1 cellular context compared by ENCODE assay signal in genomic region chr4:122921300-122921699, GRCh38.
TF ChIP-seq lines count a peak whose summit lies in the region.

No MANE protein-coding gene starts in this region.

TF ChIP-seq in HepG2, 621 proteins besides CTCF, POLR2A, EP300 and RAD21:
- TF ChIP-seq NFE2L2 (IDR thresholded peaks at IDR 0.05; ENCODE audit: low read length) (no peak), ZNF770 (CRISPR knock-in tag; IDR thresholded peaks at IDR 0.05) (peak; percentile 96), SRSF4 (IDR thresholded peaks at IDR 0.05; ENCODE audit: low read depth, low read length, poor library complexity, severe bottlenecking) (no peak), KDM4B (CRISPR knock-in tag; IDR thresholded peaks at IDR 0.05) (no peak), ZNF782 (CRISPR knock-in tag; IDR thresholded peaks at IDR 0.05; ENCODE audit: borderline replicate concordance) (no peak), SYNCRIP (IDR thresholded peaks at IDR 0.05; ENCODE audit: insufficient read depth, low read depth, low read length) (no peak), NFE2L1 (CRISPR knock-in tag; IDR thresholded peaks at IDR 0.05; ENCODE audit: borderline replicate concordance) (no peak)
- TF ChIP-seq, protein P1, sequence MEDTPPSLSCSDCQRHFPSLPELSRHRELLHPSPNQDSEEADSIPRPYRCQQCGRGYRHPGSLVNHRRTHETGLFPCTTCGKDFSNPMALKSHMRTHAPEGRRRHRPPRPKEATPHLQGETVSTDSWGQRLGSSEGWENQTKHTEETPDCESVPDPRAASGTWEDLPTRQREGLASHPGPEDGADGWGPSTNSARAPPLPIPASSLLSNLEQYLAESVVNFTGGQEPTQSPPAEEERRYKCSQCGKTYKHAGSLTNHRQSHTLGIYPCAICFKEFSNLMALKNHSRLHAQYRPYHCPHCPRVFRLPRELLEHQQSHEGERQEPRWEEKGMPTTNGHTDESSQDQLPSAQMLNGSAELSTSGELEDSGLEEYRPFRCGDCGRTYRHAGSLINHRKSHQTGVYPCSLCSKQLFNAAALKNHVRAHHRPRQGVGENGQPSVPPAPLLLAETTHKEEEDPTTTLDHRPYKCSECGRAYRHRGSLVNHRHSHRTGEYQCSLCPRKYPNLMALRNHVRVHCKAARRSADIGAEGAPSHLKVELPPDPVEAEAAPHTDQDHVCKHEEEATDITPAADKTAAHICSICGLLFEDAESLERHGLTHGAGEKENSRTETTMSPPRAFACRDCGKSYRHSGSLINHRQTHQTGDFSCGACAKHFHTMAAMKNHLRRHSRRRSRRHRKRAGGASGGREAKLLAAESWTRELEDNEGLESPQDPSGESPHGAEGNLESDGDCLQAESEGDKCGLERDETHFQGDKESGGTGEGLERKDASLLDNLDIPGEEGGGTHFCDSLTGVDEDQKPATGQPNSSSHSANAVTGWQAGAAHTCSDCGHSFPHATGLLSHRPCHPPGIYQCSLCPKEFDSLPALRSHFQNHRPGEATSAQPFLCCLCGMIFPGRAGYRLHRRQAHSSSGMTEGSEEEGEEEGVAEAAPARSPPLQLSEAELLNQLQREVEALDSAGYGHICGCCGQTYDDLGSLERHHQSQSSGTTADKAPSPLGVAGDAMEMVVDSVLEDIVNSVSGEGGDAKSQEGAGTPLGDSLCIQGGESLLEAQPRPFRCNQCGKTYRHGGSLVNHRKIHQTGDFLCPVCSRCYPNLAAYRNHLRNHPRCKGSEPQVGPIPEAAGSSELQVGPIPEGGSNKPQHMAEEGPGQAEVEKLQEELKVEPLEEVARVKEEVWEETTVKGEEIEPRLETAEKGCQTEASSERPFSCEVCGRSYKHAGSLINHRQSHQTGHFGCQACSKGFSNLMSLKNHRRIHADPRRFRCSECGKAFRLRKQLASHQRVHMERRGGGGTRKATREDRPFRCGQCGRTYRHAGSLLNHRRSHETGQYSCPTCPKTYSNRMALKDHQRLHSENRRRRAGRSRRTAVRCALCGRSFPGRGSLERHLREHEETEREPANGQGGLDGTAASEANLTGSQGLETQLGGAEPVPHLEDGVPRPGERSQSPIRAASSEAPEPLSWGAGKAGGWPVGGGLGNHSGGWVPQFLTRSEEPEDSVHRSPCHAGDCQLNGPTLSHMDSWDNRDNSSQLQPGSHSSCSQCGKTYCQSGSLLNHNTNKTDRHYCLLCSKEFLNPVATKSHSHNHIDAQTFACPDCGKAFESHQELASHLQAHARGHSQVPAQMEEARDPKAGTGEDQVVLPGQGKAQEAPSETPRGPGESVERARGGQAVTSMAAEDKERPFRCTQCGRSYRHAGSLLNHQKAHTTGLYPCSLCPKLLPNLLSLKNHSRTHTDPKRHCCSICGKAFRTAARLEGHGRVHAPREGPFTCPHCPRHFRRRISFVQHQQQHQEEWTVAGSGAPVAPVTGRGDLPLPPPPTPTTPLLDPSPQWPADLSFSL (CRISPR knock-in tag; IDR thresholded peaks at IDR 0.05): no peak
